ENCODE assay signal across 12 cellular contexts in the genomic region with DNA sequence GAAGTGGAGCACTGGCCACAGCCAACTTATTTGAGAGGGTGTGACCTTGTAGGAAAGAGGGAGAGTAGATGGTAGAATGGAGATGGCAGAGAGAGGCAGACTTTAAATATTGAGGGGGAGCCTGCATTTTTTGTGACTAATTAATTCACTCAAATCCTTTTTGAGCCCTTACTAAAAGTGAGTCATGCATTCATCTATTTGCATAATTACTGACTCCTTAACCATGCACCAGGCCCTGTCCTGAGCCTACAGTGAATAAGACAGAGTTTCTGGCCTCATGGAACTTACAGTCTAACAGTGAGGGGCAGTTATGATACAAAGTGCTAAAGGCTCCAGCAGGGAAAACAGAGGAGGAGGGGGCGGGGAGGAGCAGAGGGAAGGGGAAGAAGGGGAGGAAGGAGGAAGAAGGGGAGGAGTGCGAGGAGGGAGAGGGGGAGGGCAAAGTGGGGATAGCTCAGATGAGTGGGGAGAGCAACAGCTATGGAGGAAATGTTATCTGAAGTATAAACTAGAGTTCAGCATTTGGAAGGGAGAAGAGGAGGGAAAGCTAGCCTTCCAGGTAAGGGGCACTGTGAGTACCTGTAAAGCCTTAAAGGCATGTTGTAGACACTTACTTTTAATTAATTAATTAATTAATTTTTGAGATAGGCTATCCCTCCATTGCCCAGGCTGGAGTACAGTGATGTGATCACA. TPM values are rescaled to one million over a fixed set of nuclear protein-coding genes. Genes with fewer than 3 reads are reported as not detected.
A peak's percentile ranks its signal among the peaks of the same experiment; 100 is the strongest.
DNase-seq lines count a peak whose midpoint lies in the region; ATAC-seq and TF ChIP-seq lines count a peak whose summit lies in the region.
"Had no signal": no experiment of that assay in that cellular context is flagged by ENCODE, and none has a peak within 500 bp of the region (broad histone marks: within the 10 kb centered on the region; RNA-seq: fewer than 3 reads in every experiment).

No MANE protein-coding gene starts in this region.

- H3K9ac ChIP-seq in parathyroid adenoma: no peak overlapping the region

- 81 to 87% (median 85%) methylated on average over 2 of the region's 2 CpGs for WGBS in heart left ventricle, 4 donors

- TF ChIP-seq CTCF in heart left ventricle (IDR thresholded peaks at IDR 0.05) (no peak), parathyroid adenoma (IDR thresholded peaks at IDR 0.05) (no peak), uterus (IDR thresholded peaks at IDR 0.05) (no peak)

- H3K4me3 ChIP-seq in heart left ventricle: no peak overlapping the region
- H3K4me3 ChIP-seq in parathyroid adenoma (ENCODE audit: low read depth, low read length): no peak overlapping the region
- no peak overlapping the region for H3K4me3 ChIP-seq in uterus
- H3K4me3 ChIP-seq: spleen had no signal

- H3K4me3 Mint-ChIP-seq in activated T-helper 17 cell treated with anti-CD3 and anti-CD28 coated beads, Interleukin-2, amount 50 U/mL, for 72 hours: no peak overlapping the region

- no peaks in the 10 kb centered on the region for H3K36me3 Mint-ChIP-seq in activated T-helper 17 cell treated with anti-CD3 and anti-CD28 coated beads, Interleukin-2, amount 50 U/mL, for 72 hours (ENCODE audit: low read depth)

- H3K9me3 Mint-ChIP-seq in activated T-helper 17 cell treated with anti-CD3 and anti-CD28 coated beads, Interleukin-2, amount 50 U/mL, for 72 hours: no peaks in the 10 kb centered on the region

- intact Hi-C loops in heart left ventricle (cut with DNase I) (no loop called here), left ventricle myocardium superior (cut with micrococcal nuclease) (no loop called here), uterus (cut with DNase I; ENCODE audit: low total_unique reads) (no loop called here)

- H3K36me3 ChIP-seq in heart left ventricle (no peaks in the 10 kb centered on the region), parathyroid adenoma (ENCODE audit: control insufficient read depth, insufficient read depth, low read length) (no peaks in the 10 kb centered on the region), uterus (no peaks in the 10 kb centered on the region)
- H3K36me3 ChIP-seq: spleen had no signal

- H2AFZ ChIP-seq in parathyroid adenoma: peak overlapping the region; percentile 94

- H3K4me2 ChIP-seq in parathyroid adenoma (ENCODE audit: low read length): no peak overlapping the region

- H3K27me3 Mint-ChIP-seq in activated T-helper 17 cell treated with anti-CD3 and anti-CD28 coated beads, Interleukin-2, amount 50 U/mL, for 72 hours: peaks cover 8% of the 10 kb centered on the region

- H3K79me2 ChIP-seq in parathyroid adenoma: no peaks in the 10 kb centered on the region

- TF ChIP-seq POLR2A in heart left ventricle (IDR thresholded peaks at IDR 0.05) (no peak), uterus (IDR thresholded peaks at IDR 0.05) (no peak)

- H3K4me1 Mint-ChIP-seq in activated T-helper 17 cell treated with anti-CD3 and anti-CD28 coated beads, Interleukin-2, amount 50 U/mL, for 72 hours: peaks cover 20% of the 10 kb centered on the region

- H3K9me3 ChIP-seq in heart left ventricle: peaks cover 0 to 4% (median 0%) of the 10 kb centered on the region in 12 donors
- H3K9me3 ChIP-seq in parathyroid adenoma (ENCODE audit: control insufficient read depth, low read length): no peaks in the 10 kb centered on the region
- H3K9me3 ChIP-seq in uterus: no peaks in the 10 kb centered on the region
- H3K9me3 ChIP-seq: spleen had no signal

- DNase-seq in heart left ventricle: no peak
- no peak for DNase-seq in left ventricle myocardium superior
- DNase-seq in uterus: no peak
- no peak for DNase-seq in NCI-H226
- DNase-seq: NCI-H1694, spleen had no signal

- peak overlapping the region in 7 of 12 donors; percentile 80 to 96 (median 86) for H3K27ac ChIP-seq in heart left ventricle
- H3K27ac ChIP-seq in parathyroid adenoma: no peak overlapping the region
- peak overlapping the region; percentile 89 to 100 for H3K27ac ChIP-seq in uterus
- H3K27ac ChIP-seq: RWPE1 had no signal

- no peak overlapping the region for H3K27ac Mint-ChIP-seq in activated T-helper 17 cell treated with anti-CD3 and anti-CD28 coated beads, Interleukin-2, amount 50 U/mL, for 72 hours

- H3K27me3 ChIP-seq in heart left ventricle (peaks cover 0 to 10% (median 0%) of the 10 kb centered on the region in 9 donors), parathyroid adenoma (ENCODE audit: control insufficient read depth, insufficient read depth, low read length) (no peaks in the 10 kb centered on the region), uterus (no peaks in the 10 kb centered on the region)

- H3K4me1 ChIP-seq in heart left ventricle: peaks cover 0 to 49% (median 34%) of the 10 kb centered on the region in 12 donors
- H3K4me1 ChIP-seq in parathyroid adenoma: peaks cover 15% of the 10 kb centered on the region
- peaks cover 0 to 4% of the 10 kb centered on the region in 2 donors for H3K4me1 ChIP-seq in uterus

- no peak for ATAC-seq in heart left ventricle
- ATAC-seq in left ventricle myocardium superior: no peak
- peak; percentile 72 for ATAC-seq in activated T-helper 17 cell treated with anti-CD3 and anti-CD28 coated beads, Interleukin-2, amount 50 U/mL, for 72 hours (replicated peaks)
- no peak for ATAC-seq in GM18517 (IDR thresholded peaks at IDR 0.05; ENCODE audit: unreplicated experiment)
- no peak for ATAC-seq in HG02678 (IDR thresholded peaks at IDR 0.05; ENCODE audit: unreplicated experiment)

RNA-seq across cellular contexts. Expression of gene CTDSP2, which starts 7.5 kb away (rescaled TPM):
- 100 to 1,000 TPM in 3 of 9 donors, 10 to 100 TPM in 6; 69.9 to 191 (median 89.3) TPM for total RNA-seq in heart left ventricle
- 10 to 100 TPM; 28.0 to 68.4 TPM for polyA plus RNA-seq in heart left ventricle
- total RNA-seq in left ventricle myocardium superior: 104 TPM
- 100 to 1,000 TPM in 1 of 2 donors, 10 to 100 TPM in 1; 68.5 to 113 TPM for total RNA-seq in activated T-helper 17 cell treated with anti-CD3 and anti-CD28 coated beads, Interleukin-2, amount 50 U/mL, for 72 hours
- total RNA-seq in uterus: 100 to 1,000 TPM in 2 of 4 donors, 10 to 100 TPM in 2; 66.2 to 212 (median 90.9) TPM

RNA-seq across cellular contexts. Expression of gene AVIL, which starts 35.5 kb away (rescaled TPM):
- total RNA-seq in heart left ventricle: 1 to 10 TPM; 1.3 to 6.2 (median 2.4) TPM
- polyA plus RNA-seq in heart left ventricle: 1 to 10 TPM; 1.9 to 2.1 TPM
- 2.4 TPM for total RNA-seq in left ventricle myocardium superior
- total RNA-seq in activated T-helper 17 cell treated with anti-CD3 and anti-CD28 coated beads, Interleukin-2, amount 50 U/mL, for 72 hours: 1 to 10 TPM; 1.9 to 2.7 TPM
- 10 to 100 TPM in 1 of 4 donors, 1 to 10 TPM in 2, not detected in 1; 4.4 to 21.8 (median 5.1) TPM for total RNA-seq in uterus
- total RNA-seq: Daoy had no signal
